ENCODE assay signal across 2 cellular contexts in the genomic region with DNA sequence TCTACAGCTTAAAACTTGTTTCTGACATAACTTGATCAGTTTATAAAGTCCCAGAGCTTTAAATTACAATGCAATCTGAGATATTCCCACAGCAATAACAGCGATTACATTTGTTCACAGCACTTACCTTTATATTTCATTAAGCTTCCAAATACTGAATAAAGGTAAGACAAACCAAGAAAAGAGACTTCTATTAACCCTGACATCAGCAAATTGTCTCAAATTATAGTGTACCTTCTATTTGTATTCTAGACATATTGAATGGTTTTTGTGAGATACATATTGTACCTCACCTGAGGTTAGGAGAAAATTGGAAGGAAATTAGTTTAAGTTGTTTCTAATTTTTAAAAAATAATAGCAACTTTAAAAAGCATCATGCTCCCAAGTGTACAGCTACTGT.
TF ChIP-seq lines count a peak whose summit lies in the region.

No MANE protein-coding gene starts in this region.

TF ChIP-seq in A549, 52 proteins besides CTCF, POLR2A, EP300 and RAD21:
- TF ChIP-seq, protein P1, sequence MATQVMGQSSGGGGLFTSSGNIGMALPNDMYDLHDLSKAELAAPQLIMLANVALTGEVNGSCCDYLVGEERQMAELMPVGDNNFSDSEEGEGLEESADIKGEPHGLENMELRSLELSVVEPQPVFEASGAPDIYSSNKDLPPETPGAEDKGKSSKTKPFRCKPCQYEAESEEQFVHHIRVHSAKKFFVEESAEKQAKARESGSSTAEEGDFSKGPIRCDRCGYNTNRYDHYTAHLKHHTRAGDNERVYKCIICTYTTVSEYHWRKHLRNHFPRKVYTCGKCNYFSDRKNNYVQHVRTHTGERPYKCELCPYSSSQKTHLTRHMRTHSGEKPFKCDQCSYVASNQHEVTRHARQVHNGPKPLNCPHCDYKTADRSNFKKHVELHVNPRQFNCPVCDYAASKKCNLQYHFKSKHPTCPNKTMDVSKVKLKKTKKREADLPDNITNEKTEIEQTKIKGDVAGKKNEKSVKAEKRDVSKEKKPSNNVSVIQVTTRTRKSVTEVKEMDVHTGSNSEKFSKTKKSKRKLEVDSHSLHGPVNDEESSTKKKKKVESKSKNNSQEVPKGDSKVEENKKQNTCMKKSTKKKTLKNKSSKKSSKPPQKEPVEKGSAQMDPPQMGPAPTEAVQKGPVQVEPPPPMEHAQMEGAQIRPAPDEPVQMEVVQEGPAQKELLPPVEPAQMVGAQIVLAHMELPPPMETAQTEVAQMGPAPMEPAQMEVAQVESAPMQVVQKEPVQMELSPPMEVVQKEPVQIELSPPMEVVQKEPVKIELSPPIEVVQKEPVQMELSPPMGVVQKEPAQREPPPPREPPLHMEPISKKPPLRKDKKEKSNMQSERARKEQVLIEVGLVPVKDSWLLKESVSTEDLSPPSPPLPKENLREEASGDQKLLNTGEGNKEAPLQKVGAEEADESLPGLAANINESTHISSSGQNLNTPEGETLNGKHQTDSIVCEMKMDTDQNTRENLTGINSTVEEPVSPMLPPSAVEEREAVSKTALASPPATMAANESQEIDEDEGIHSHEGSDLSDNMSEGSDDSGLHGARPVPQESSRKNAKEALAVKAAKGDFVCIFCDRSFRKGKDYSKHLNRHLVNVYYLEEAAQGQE (IDR thresholded peaks at IDR 0.05), result no peak
- TF ChIP-seq MAFK (IDR thresholded peaks at IDR 0.05; ENCODE audit: partially characterized antibody) (peak; percentile 42), ZNF302 (CRISPR knock-in tag; IDR thresholded peaks at IDR 0.05) (no peak)

TF ChIP-seq in IMR-90, 13 proteins besides CTCF, POLR2A, EP300 and RAD21:
- TF ChIP-seq ELK1 (IDR thresholded peaks at IDR 0.05; ENCODE audit: borderline replicate concordance, low read depth, low read length) (no peak), SMC3 (IDR thresholded peaks at IDR 0.05; ENCODE audit: low read depth, low read length) (no peak), CHD1 (IDR thresholded peaks at IDR 0.05; ENCODE audit: low read depth, low read length) (no peak), CEBPB (IDR thresholded peaks at IDR 0.05; ENCODE audit: low read depth, low read length) (no peak), MAFK (IDR thresholded peaks at IDR 0.05; ENCODE audit: low read depth, low read length) (peak; percentile 65; the same call in 1 of the 2 replicates), NFE2L2 (IDR thresholded peaks at IDR 0.05; ENCODE audit: low read depth, low read length) (no peak), RCOR1 (IDR thresholded peaks at IDR 0.05; ENCODE audit: insufficient replicate concordance, low read length) (no peak), BHLHE40 (IDR thresholded peaks at IDR 0.05; ENCODE audit: low read depth, low read length) (no peak)
